ENCODE assay signal across 25 cellular contexts in genomic region chrX:53674581-53674980, GRCh38.
"Had no signal": no experiment of that assay in that cellular context is flagged by ENCODE, and none has a peak within 500 bp of the region (broad histone marks: within the 10 kb centered on the region; RNA-seq: fewer than 3 reads in every experiment).

No MANE protein-coding gene starts in this region.

- DNase-seq: activated CD4-positive, alpha-beta memory T cell treated with anti-CD3 and anti-CD28 coated beads for 36 hours; activated CD4-positive, alpha-beta T cell treated with anti-CD3 and anti-CD28 coated beads for 36 hours; activated CD8-positive, alpha-beta memory T cell treated with anti-CD3 and anti-CD28 coated beads, Interleukin-2, amount 10 ng/mL, durations not matched to agents 7 days and 5 days; activated gamma-delta T cell; activated T-cell treated with anti-CD3 and anti-CD28 coated beads, Interleukin-2, amount 50 U/mL, for 1 hour; anterior cingulate cortex; dermis blood vessel endothelial cell; erythroblast; left colon; lower lobe of right lung; pancreas; retina; stimulated activated CD4-positive, alpha-beta T cell treated with anti-CD3 and anti-CD28 coated beads, Interleukin-4, amount 100 ng/mL, for 4 hours; stimulated activated CD8-positive, alpha-beta memory T cell treated with anti-CD3 and anti-CD28 coated beads, Interleukin-4, amount 100 ng/mL, for 48 hours; stimulated activated naive CD8-positive, alpha-beta T cell treated with anti-CD3 and anti-CD28 coated beads, Interleukin-15, Interleukin-2, amounts not matched to agents 100 U/mL and 50 U/mL, for 24 hours; T-cell; T-helper 9 cell; upper lobe of left lung had no signal

- H3K36me3 ChIP-seq: pancreas had no signal

- H3K27me3 ChIP-seq: neural progenitor cell, suprapubic skin, upper lobe of left lung had no signal

- H3K27ac Mint-ChIP-seq: activated CD8-positive, alpha-beta memory T cell treated with anti-CD3 and anti-CD28 coated beads, Interleukin-2, amount 10 ng/mL, durations not matched to agents 7 days and 5 days; activated naive CD8-positive, alpha-beta T cell; neural progenitor cell; T-cell had no signal

- H2AFZ ChIP-seq: neural progenitor cell had no signal

- H3K4me2 ChIP-seq: neural progenitor cell had no signal

- H3K9me3 Mint-ChIP-seq: activated CD4-positive, alpha-beta memory T cell treated with anti-CD3 and anti-CD28 coated beads for 36 hours; neural progenitor cell; T-cell had no signal

- H3K9me3 ChIP-seq: breast epithelium, lower lobe of right lung, pancreas, suprapubic skin, upper lobe of left lung had no signal

- ATAC-seq: activated CD4-positive, alpha-beta T cell treated with anti-CD3 and anti-CD28 coated beads for 36 hours; activated CD8-positive, alpha-beta memory T cell treated with anti-CD3 and anti-CD28 coated beads, Interleukin-2, amount 10 ng/mL, durations not matched to agents 7 days and 5 days; left colon; lower lobe of right lung; pancreas; stimulated activated naive CD8-positive, alpha-beta T cell treated with anti-CD3 and anti-CD28 coated beads, Interleukin-15, Interleukin-2, amounts not matched to agents 100 U/mL and 50 U/mL, for 24 hours; T-cell had no signal

- H3K27me3 Mint-ChIP-seq: activated CD4-positive, alpha-beta memory T cell treated with anti-CD3 and anti-CD28 coated beads for 36 hours; activated CD4-positive, alpha-beta T cell treated with anti-CD3 and anti-CD28 coated beads for 36 hours; activated CD8-positive, alpha-beta memory T cell treated with anti-CD3 and anti-CD28 coated beads, Interleukin-2, amount 10 ng/mL, durations not matched to agents 7 days and 5 days; activated naive CD8-positive, alpha-beta T cell; T-cell had no signal

- H3K4me1 Mint-ChIP-seq: neural progenitor cell had no signal

- H3K4me1 ChIP-seq: breast epithelium, lower lobe of right lung, neural progenitor cell, pancreas, suprapubic skin, upper lobe of left lung had no signal

- H3K4me3 ChIP-seq: breast epithelium, lower lobe of right lung, pancreas, SK-N-MC, skin epidermis, suprapubic skin, upper lobe of left lung had no signal

- H3K4me3 Mint-ChIP-seq: activated CD4-positive, alpha-beta memory T cell treated with anti-CD3 and anti-CD28 coated beads for 36 hours; activated CD4-positive, alpha-beta T cell treated with anti-CD3 and anti-CD28 coated beads for 36 hours; activated CD8-positive, alpha-beta memory T cell treated with anti-CD3 and anti-CD28 coated beads, Interleukin-2, amount 10 ng/mL, durations not matched to agents 7 days and 5 days; activated naive CD8-positive, alpha-beta T cell; neural progenitor cell; T-cell had no signal

- H3K9ac ChIP-seq: neural progenitor cell had no signal

- FAIRE-seq: islet of Langerhans had no signal

- H3K27ac ChIP-seq: breast epithelium, lower lobe of right lung, neural progenitor cell, pancreas, SK-N-MC, skin epidermis, suprapubic skin, upper lobe of left lung had no signal

- H3K36me3 Mint-ChIP-seq: activated naive CD8-positive, alpha-beta T cell; neural progenitor cell had no signal
